ENCODE assay signal across 19 cellular contexts in the genomic region with DNA sequence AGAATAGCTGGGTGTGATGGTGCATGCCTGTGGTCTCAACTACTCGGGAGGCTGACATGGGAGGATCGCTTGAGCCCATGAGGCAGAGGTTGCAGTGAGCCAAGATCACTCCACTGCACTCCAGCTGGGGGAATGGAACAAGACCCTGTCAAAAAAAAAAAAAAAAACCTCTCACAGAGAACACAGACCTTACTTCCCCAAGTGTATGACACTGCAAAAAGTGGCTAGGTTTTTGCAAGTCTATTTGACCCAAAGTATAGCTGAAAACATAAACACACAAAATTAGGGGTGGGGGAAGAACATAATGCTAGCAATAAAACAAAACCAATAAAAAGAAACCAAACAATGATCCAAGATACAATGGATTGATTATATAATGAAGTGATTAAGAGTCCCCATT. TPM values are rescaled to one million over a fixed set of nuclear protein-coding genes. Genes with fewer than 3 reads are reported as not detected.
DNase-seq lines count a peak whose midpoint lies in the region; ATAC-seq, FAIRE-seq and TF ChIP-seq lines count a peak whose summit lies in the region.
"Had no signal": no experiment of that assay in that cellular context is flagged by ENCODE, and none has a peak within 500 bp of the region (broad histone marks: within the 10 kb centered on the region; RNA-seq: fewer than 3 reads in every experiment).

No MANE protein-coding gene starts in this region.

- no peaks in the 10 kb centered on the region for H3K9me3 ChIP-seq in K562 (replicated peaks; ENCODE audit: control insufficient read depth, insufficient read depth, low read depth, low read length)
- H3K9me3 ChIP-seq: BLaER1, HAP-1, MG63, SJCRH30 had no signal

- H3K4me3 ChIP-seq in HL-60 (replicated peaks; ENCODE audit: insufficient read depth, low read length), result no peak overlapping the region
- H3K4me3 ChIP-seq in K562, result no peak overlapping the region
- H3K4me3 ChIP-seq: BLaER1, HAP-1, MG63, SJCRH30 had no signal

- TF ChIP-seq CTCF in HL-60 (IDR thresholded peaks at IDR 0.05; ENCODE audit: insufficient read depth, low read length) (no peak), K562 (IDR thresholded peaks at IDR 0.05 in 2 of 3, conservative IDR thresholded peaks at IDR 0.05 in 1 of 3; ENCODE audit: insufficient read depth in 2 of 3, low read depth in 1 of 3, low read length in 3 of 3) (no peak)

- TF ChIP-seq POLR2A in K562 (conservative IDR thresholded peaks at IDR 0.05), result no peak

- no peaks in the 10 kb centered on the region; the same call in 1 of the 2 replicates for H4K20me1 ChIP-seq in K562 (replicated peaks; ENCODE audit: control insufficient read depth, insufficient read depth, low read length)

- H3K4me1 ChIP-seq in K562 (replicated peaks in 1 of 2; ENCODE audit: control insufficient read depth in 2 of 2, insufficient read depth in 2 of 2, low read length in 2 of 2), result peaks cover 4 to 29% of the 10 kb centered on the region in 2 experiments; a peak in 4 of 5 replicates

- no peak overlapping the region; a peak in 1 of 4 replicates for H3K9ac ChIP-seq in K562 (ENCODE audit: insufficient read depth in 1 of 2, low read depth in 2 of 2, low read length in 2 of 2)
- H3K9ac ChIP-seq: BLaER1, KMS-11 had no signal

- no peaks in the 10 kb centered on the region for H3K27me3 ChIP-seq in HL-60 (ENCODE audit: insufficient read depth, poor library complexity, severe bottlenecking)
- H3K27me3 ChIP-seq in K562 (ENCODE audit: control insufficient read depth in 2 of 2, insufficient read depth in 2 of 2, low read length in 2 of 2), result no peaks in the 10 kb centered on the region
- H3K27me3 ChIP-seq: BLaER1, MG63, SJCRH30 had no signal

- CTCF ChIA-PET in K562 (lab: Yijun Ruan, JAX; ENCODE audit: low intra/inter-chr PET ratio), result no interaction called here

- intact Hi-C loops in K562 (cut with micrococcal nuclease), result no loop called here

- TF ChIP-seq EP300 in K562 (IDR thresholded peaks at IDR 0.05; ENCODE audit: low read length), result no peak

- H3K9me1 ChIP-seq in K562 (ENCODE audit: control insufficient read depth, insufficient read depth, low read length), result no peaks in the 10 kb centered on the region

- H3K4me2 ChIP-seq in K562 (ENCODE audit: insufficient read depth, low read length), result no peak overlapping the region
- H3K4me2 ChIP-seq: BLaER1, KMS-11 had no signal

- no peak for TF ChIP-seq RAD21 in K562 (CRISPR knock-in tag; conservative IDR thresholded peaks at IDR 0.05 in 1 of 2, IDR thresholded peaks at IDR 0.05 in 1 of 2)

- peak; percentile 65 for FAIRE-seq in K562 (lab: Jason Lieb, UNC)

- H3K36me3 ChIP-seq in K562 (ENCODE audit: control insufficient read depth, insufficient read depth, low read length), result no peaks in the 10 kb centered on the region; the same call in 1 of the 3 replicates
- H3K36me3 ChIP-seq: BLaER1, MG63, SJCRH30 had no signal

- H3K79me2 ChIP-seq in K562 (ENCODE audit: control insufficient read depth, insufficient read depth, low read length), result peaks cover 81% of the 10 kb centered on the region

- 8% methylated on average over 2 of the region's 2 CpGs for WGBS in K562 (ENCODE audit: insufficient coverage, low coverage, missing lambda C conversion rate)

- in situ Hi-C loops in K562 (cut with MboI), result no loop called here

- DNase-seq in AML-193 (lab: John Stamatoyannopoulos, UW) (peak; percentile 15 to 22), HL-60 (ENCODE audit: low read depth in 1 of 2, low spot score in 1 of 2) (peak in 1 of 2 experiments; percentile 53), NOMO-1 treated with dmso at 0.1 percent for 144 hours (lab: John Stamatoyannopoulos, UW; ENCODE audit: unreplicated experiment) (peak; percentile 16), K562 (ENCODE audit: extremely low read depth in 1 of 4, low spot score in 3 of 4) (peak in 1 of 4 experiments; percentile 15), GM19240 (ENCODE audit: insufficient read length, low spot score) (no peak), NCI-H82 (lab: John Stamatoyannopoulos, UW) (no peak)
- DNase-seq: COR-L47, EL, MG63, NCI-H1417, NCI-H1930, NCI-H2171, SJCRH30, T-helper 17 cell had no signal

- H3K27ac ChIP-seq in HL-60 (replicated peaks), result peak overlapping the region; percentile 55
- H3K27ac ChIP-seq in K562 (ENCODE audit: extremely low read depth, low read depth, low read length), result peak overlapping the region; percentile 48; the same call in 1 of the 3 replicates
- H3K27ac ChIP-seq: BLaER1, KMS-11, SJCRH30 had no signal

- ATAC-seq in K562 (peak; percentile 61), HG03135 (IDR thresholded peaks at IDR 0.05; ENCODE audit: unreplicated experiment) (no peak), HG02798 (IDR thresholded peaks at IDR 0.05; ENCODE audit: poor library complexity, unreplicated experiment) (no peak)
- ATAC-seq: T-helper 17 cell had no signal

- no TSS peak for BruUV-seq in K562 (replicated peaks; lab: Mats Ljungman, UMichigan)

- no peak overlapping the region for H2AFZ ChIP-seq in K562 (ENCODE audit: low read depth, low read length)

- POLR2A ChIA-PET in K562 (lab: Yijun Ruan, JAX), result interaction anchor here (0.7 to 2.1 kb wide), 4 partner anchors 8 to 24 kb away, joined by 3 to 6 read pairs (median 4); no protein-coding TSS in a partner anchor

TF ChIP-seq in K562, 482 proteins besides CTCF, POLR2A, EP300 and RAD21 (continues in another document):
- TF ChIP-seq ZNF695 (CRISPR knock-in tag; IDR thresholded peaks at IDR 0.05) (no peak), POLR2G (IDR thresholded peaks at IDR 0.05; ENCODE audit: low read depth, low read length) (no peak), ZNF232 (CRISPR knock-in tag; IDR thresholded peaks at IDR 0.05) (no peak), MAFG (tag; conservative IDR thresholded peaks at IDR 0.05) (peak; percentile 68; the same call in 1 of the 2 replicates), TAL1 (IDR thresholded peaks at IDR 0.05) (no peak), ZNF780A (CRISPR knock-in tag; IDR thresholded peaks at IDR 0.05) (no peak), MAFF (IDR thresholded peaks at IDR 0.05; ENCODE audit: low read length) (peak; percentile 60; the same call in 1 of the 2 replicates), RAD51 (IDR thresholded peaks at IDR 0.05; ENCODE audit: borderline replicate concordance, low read depth) (no peak), TRIM24 (IDR thresholded peaks at IDR 0.05) (no peak), PRDM10 (IDR thresholded peaks at IDR 0.05; ENCODE audit: partially characterized antibody) (peak; percentile 24), NR1H2 (CRISPR knock-in tag; IDR thresholded peaks at IDR 0.05) (no peak), FOXA1 (IDR thresholded peaks at IDR 0.05; ENCODE audit: borderline replicate concordance) (no peak), MAFK (IDR thresholded peaks at IDR 0.05; ENCODE audit: low read length) (peak; percentile 52; the same call in 1 of the 2 replicates)

RNA-seq across cellular contexts. Expression of gene LAMP2, which starts 6.7 kb away (rescaled TPM):
- 39.3 and 50.9 TPM in 2 replicates for total RNA-seq in K562 (2011; cell fraction: chromatin; rRNA removed; ENCODE audit: low replicate concordance)
- 47.0 and 51.5 TPM in 2 replicates for total RNA-seq in K562 (2011; cell fraction: nucleolus; rRNA removed)
- 60.1 and 67.6 TPM in 2 replicates for total RNA-seq in K562 (2011; cell fraction: nucleoplasm; rRNA removed)
- total RNA-seq in K562 (2014; rRNA removed) (22.3 and 24.2 TPM in 2 replicates), K562 (2014; rRNA removed; fragmentation: Illumina TruSeq; extraction: Trizol) (52.7 and 61.3 TPM in 2 replicates), K562 (2015; rRNA removed; fragmentation: Illumina TruSeq; extraction: Trizol) (75.2 and 77.7 TPM in 2 replicates), K562 (2021) (41.8 and 43.3 TPM in 2 replicates)
- polyA plus RNA-seq in K562 (2011; rRNA removed) (50.6 and 53.8 TPM in 2 replicates), K562 (2014; fragmentation: Illumina TruSeq; extraction: Trizol) (61.0 and 62.1 TPM in 2 replicates), K562 (2014; fragmentation: Nextera tagmentation; extraction: Ambion mirVana) (10 to 100 TPM; 47.7 to 48.6 TPM), K562 (2014; rRNA removed) (30.7 and 32.9 TPM in 2 replicates)
- 24.0 and 37.4 TPM in 2 replicates for polyA plus RNA-seq in K562 (2011; cell fraction: cytosol; rRNA removed)
- 8.8 and 16.2 TPM in 2 replicates for polyA plus RNA-seq in K562 (2011; cell fraction: nucleus; rRNA removed)
- polyA plus RNA-seq in K562 (2012), result 58.2 and 104 TPM in 2 replicates
- polyA minus RNA-seq in K562 (2011; rRNA and poly(A)+ RNA removed), result 63.3 and 88.6 TPM in 2 replicates
- polyA minus RNA-seq in K562 (2011; cell fraction: cytosol; rRNA and poly(A)+ RNA removed), result 38.4 and 55.7 TPM in 2 replicates
- 7.7 and 20.4 TPM in 2 replicates for polyA minus RNA-seq in K562 (2011; cell fraction: nucleus; rRNA and poly(A)+ RNA removed)

Comparison
In these comparisons a context has a peak if more than half of its experiments do, and no peak if none do; other contexts are left out.
1. DNase-seq: peak in AML-193 (2 of 2) and NOMO-1 treated with dmso at 0.1 percent for 144 hours (single experiment); none in GM19240 (single experiment) and NCI-H82 (single experiment).